ENCODE assay signal across 20 cellular contexts in the genomic region with DNA sequence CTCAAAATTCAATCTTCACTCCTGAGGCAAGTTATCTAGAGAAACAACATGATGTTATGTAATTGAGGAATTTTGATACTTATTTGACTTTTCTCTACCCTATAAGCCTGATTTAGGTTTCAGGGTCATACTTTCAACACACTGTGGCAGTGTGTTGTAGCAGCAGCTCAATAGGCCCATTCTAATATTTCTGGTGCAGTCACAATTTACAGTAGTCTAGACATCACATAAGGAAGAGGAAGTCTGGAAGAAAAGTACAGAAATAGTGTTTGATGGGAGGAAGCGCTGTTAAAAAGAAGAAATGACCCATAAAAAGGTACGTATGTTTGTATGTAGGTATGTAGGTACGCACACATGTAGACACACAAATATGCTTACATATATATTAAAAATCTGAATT.
A peak's percentile ranks its signal among the peaks of the same experiment; 100 is the strongest.
DNase-seq lines count a peak whose midpoint lies in the region; ATAC-seq and TF ChIP-seq lines count a peak whose summit lies in the region.
"Had no signal": no experiment of that assay in that cellular context is flagged by ENCODE, and none has a peak within 500 bp of the region (broad histone marks: within the 10 kb centered on the region; RNA-seq: fewer than 3 reads in every experiment).

No MANE protein-coding gene starts in this region.

- DNase-seq in SKM-1 treated with dmso at 0.1 percent for 144 hours (lab: John Stamatoyannopoulos, UW; ENCODE audit: unreplicated experiment) (peak; percentile 26), SKM-1 (lab: John Stamatoyannopoulos, UW; ENCODE audit: unreplicated experiment) (no peak), medulla oblongata (ENCODE audit: extremely low spot score) (peak; percentile 80)
- DNase-seq in stimulated activated naive CD4-positive, alpha-beta T cell treated with Interleukin-2 at 50 U/mL for 16 hours (lab: John Stamatoyannopoulos, UW) = no peak
- DNase-seq: 8988T; CD4-positive, alpha-beta memory T cell; DMS153; GF-D8; GM23248; MM.1S; NCI-H187; NCI-H2227 treated with DMSO at 0.1 percent for 48 hours; NCI-H510A treated with DMSO at 0.1 percent for 48 hours; NCI-H774 had no signal

- no peaks in the 10 kb centered on the region for H3K9me2 ChIP-seq in OCI-LY1 (ENCODE audit: low read depth, low read length)

- no peak overlapping the region for H3K9ac ChIP-seq in OCI-LY1 (ENCODE audit: low read length)
- H3K9ac ChIP-seq: GM23248 had no signal

- H4K20me1 ChIP-seq in OCI-LY1 (ENCODE audit: insufficient read depth, low read length) = no peaks in the 10 kb centered on the region

- peaks cover 76% of the 10 kb centered on the region for H3K36me3 ChIP-seq in OCI-LY1 (ENCODE audit: insufficient read depth, low read length)
- H3K36me3 ChIP-seq: HAP-1 had no signal

- H3K9me3 ChIP-seq in OCI-LY1 (ENCODE audit: low read length) = no peaks in the 10 kb centered on the region; the same call in 1 of the 2 replicates
- H3K9me3 ChIP-seq: HAP-1 had no signal

- ATAC-seq in HG03196 (IDR thresholded peaks at IDR 0.05; ENCODE audit: unreplicated experiment) (no peak), SK-N-SH treated with all-trans-retinoic acid at 6 μM for 48 hours (no peak), GM21723 (IDR thresholded peaks at IDR 0.05; ENCODE audit: unreplicated experiment) (no peak)
- ATAC-seq: Panc1 had no signal

- no peak for TF ChIP-seq CTCF in OCI-LY1 (IDR thresholded peaks at IDR 0.05; ENCODE audit: low read length)

- H3K4me3 ChIP-seq in OCI-LY1 (ENCODE audit: low read depth, low read length, poor library complexity, severe bottlenecking) = no peak overlapping the region
- H3K4me3 ChIP-seq: GM23248, HAP-1 had no signal

- H2AFZ ChIP-seq in OCI-LY1 (ENCODE audit: low read length) = no peak overlapping the region
- H2AFZ ChIP-seq: GM23248 had no signal

- peaks cover 41% of the 10 kb centered on the region for H3K79me2 ChIP-seq in OCI-LY1 (ENCODE audit: insufficient read depth, low read length)

- H3K27ac ChIP-seq in OCI-LY1 (ENCODE audit: low read depth, low read length, poor library complexity, severe bottlenecking) = peak overlapping the region; percentile 53
- H3K27ac ChIP-seq: GM23248 had no signal

- H3K4me1 ChIP-seq in OCI-LY1 (ENCODE audit: insufficient read depth, low read length, severe bottlenecking) = peaks cover 68% of the 10 kb centered on the region
- H3K4me1 ChIP-seq: HAP-1 had no signal

- H3K4me2 ChIP-seq in OCI-LY1 (ENCODE audit: low read length) = no peak overlapping the region

- no peaks in the 10 kb centered on the region for H3K27me3 ChIP-seq in OCI-LY1 (ENCODE audit: insufficient read depth, low read length)

- no peaks in the 10 kb centered on the region; the same call in 1 of the 2 replicates for H3F3A ChIP-seq in OCI-LY1 (ENCODE audit: insufficient read depth, low read length)

TF ChIP-seq in SK-N-SH treated with all-trans-retinoic acid at 6 μM for 48 hours, 23 proteins besides CTCF, POLR2A, EP300 and RAD21:
- TF ChIP-seq ZNF8 (CRISPR knock-in tag; IDR thresholded peaks at IDR 0.05) = no peak
- no peak for TF ChIP-seq TCF4 (CRISPR knock-in tag; IDR thresholded peaks at IDR 0.05; ENCODE audit: borderline replicate concordance)
- TF ChIP-seq ISL1 (CRISPR knock-in tag; IDR thresholded peaks at IDR 0.05) = no peak
- TF ChIP-seq, protein P1, sequence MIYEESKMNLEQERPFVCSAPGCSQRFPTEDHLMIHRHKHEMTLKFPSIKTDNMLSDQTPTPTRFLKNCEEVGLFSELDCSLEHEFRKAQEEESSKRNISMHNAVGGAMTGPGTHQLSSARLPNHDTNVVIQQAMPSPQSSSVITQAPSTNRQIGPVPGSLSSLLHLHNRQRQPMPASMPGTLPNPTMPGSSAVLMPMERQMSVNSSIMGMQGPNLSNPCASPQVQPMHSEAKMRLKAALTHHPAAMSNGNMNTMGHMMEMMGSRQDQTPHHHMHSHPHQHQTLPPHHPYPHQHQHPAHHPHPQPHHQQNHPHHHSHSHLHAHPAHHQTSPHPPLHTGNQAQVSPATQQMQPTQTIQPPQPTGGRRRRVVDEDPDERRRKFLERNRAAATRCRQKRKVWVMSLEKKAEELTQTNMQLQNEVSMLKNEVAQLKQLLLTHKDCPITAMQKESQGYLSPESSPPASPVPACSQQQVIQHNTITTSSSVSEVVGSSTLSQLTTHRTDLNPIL (CRISPR knock-in tag; IDR thresholded peaks at IDR 0.05; ENCODE audit: low read depth) = no peak
- no peak for TF ChIP-seq OSR1 (CRISPR knock-in tag; IDR thresholded peaks at IDR 0.05)
- no peak for TF ChIP-seq BACH2 (CRISPR knock-in tag; IDR thresholded peaks at IDR 0.05; ENCODE audit: borderline replicate concordance)
- TF ChIP-seq, protein P2, sequence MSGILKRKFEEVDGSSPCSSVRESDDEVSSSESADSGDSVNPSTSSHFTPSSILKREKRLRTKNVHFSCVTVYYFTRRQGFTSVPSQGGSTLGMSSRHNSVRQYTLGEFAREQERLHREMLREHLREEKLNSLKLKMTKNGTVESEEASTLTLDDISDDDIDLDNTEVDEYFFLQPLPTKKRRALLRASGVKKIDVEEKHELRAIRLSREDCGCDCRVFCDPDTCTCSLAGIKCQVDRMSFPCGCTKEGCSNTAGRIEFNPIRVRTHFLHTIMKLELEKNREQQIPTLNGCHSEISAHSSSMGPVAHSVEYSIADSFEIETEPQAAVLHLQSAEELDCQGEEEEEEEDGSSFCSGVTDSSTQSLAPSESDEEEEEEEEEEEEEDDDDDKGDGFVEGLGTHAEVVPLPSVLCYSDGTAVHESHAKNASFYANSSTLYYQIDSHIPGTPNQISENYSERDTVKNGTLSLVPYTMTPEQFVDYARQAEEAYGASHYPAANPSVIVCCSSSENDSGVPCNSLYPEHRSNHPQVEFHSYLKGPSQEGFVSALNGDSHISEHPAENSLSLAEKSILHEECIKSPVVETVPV (CRISPR knock-in tag; IDR thresholded peaks at IDR 0.05) = no peak
- TF ChIP-seq PPARA (CRISPR knock-in tag; IDR thresholded peaks at IDR 0.05; ENCODE audit: borderline replicate concordance) = no peak
- no peak for TF ChIP-seq RARB (CRISPR knock-in tag; IDR thresholded peaks at IDR 0.05)
- no peak for TF ChIP-seq ZFP30 (CRISPR knock-in tag; IDR thresholded peaks at IDR 0.05)
- TF ChIP-seq CSDC2 (CRISPR knock-in tag; IDR thresholded peaks at IDR 0.05) = no peak
- no peak for TF ChIP-seq ZNF565 (CRISPR knock-in tag; conservative IDR thresholded peaks at IDR 0.05; ENCODE audit: low read depth)
- TF ChIP-seq ESRRG (CRISPR knock-in tag; IDR thresholded peaks at IDR 0.05) = no peak

Comparison
In these comparisons a context has a peak if more than half of its experiments do, and no peak if none do; other contexts are left out.
1. DNase-seq: peak in SKM-1 treated with dmso at 0.1 percent for 144 hours (single experiment) and medulla oblongata (single experiment); none in SKM-1 (single experiment) and stimulated activated naive CD4-positive, alpha-beta T cell treated with Interleukin-2 at 50 U/mL for 16 hours (single experiment).